Comparison of ENCODE assay signal across 2 cellular contexts in genomic region chr3:169901453-169901852, GRCh38.
TF ChIP-seq lines count a peak whose summit lies in the region.

No MANE protein-coding gene starts in this region.

TF ChIP-seq in HepG2, 621 proteins besides CTCF, POLR2A, EP300 and RAD21 (continued from another document):
- TF ChIP-seq, protein P1, sequence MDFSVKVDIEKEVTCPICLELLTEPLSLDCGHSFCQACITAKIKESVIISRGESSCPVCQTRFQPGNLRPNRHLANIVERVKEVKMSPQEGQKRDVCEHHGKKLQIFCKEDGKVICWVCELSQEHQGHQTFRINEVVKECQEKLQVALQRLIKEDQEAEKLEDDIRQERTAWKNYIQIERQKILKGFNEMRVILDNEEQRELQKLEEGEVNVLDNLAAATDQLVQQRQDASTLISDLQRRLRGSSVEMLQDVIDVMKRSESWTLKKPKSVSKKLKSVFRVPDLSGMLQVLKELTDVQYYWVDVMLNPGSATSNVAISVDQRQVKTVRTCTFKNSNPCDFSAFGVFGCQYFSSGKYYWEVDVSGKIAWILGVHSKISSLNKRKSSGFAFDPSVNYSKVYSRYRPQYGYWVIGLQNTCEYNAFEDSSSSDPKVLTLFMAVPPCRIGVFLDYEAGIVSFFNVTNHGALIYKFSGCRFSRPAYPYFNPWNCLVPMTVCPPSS (IDR thresholded peaks at IDR 0.05): no peak
TF ChIP-seq in HepG2: peak in this region for 1.

TF ChIP-seq in WTC11, 78 proteins besides CTCF, POLR2A, EP300 and RAD21 (continued from another document):
- TF ChIP-seq, protein P2, sequence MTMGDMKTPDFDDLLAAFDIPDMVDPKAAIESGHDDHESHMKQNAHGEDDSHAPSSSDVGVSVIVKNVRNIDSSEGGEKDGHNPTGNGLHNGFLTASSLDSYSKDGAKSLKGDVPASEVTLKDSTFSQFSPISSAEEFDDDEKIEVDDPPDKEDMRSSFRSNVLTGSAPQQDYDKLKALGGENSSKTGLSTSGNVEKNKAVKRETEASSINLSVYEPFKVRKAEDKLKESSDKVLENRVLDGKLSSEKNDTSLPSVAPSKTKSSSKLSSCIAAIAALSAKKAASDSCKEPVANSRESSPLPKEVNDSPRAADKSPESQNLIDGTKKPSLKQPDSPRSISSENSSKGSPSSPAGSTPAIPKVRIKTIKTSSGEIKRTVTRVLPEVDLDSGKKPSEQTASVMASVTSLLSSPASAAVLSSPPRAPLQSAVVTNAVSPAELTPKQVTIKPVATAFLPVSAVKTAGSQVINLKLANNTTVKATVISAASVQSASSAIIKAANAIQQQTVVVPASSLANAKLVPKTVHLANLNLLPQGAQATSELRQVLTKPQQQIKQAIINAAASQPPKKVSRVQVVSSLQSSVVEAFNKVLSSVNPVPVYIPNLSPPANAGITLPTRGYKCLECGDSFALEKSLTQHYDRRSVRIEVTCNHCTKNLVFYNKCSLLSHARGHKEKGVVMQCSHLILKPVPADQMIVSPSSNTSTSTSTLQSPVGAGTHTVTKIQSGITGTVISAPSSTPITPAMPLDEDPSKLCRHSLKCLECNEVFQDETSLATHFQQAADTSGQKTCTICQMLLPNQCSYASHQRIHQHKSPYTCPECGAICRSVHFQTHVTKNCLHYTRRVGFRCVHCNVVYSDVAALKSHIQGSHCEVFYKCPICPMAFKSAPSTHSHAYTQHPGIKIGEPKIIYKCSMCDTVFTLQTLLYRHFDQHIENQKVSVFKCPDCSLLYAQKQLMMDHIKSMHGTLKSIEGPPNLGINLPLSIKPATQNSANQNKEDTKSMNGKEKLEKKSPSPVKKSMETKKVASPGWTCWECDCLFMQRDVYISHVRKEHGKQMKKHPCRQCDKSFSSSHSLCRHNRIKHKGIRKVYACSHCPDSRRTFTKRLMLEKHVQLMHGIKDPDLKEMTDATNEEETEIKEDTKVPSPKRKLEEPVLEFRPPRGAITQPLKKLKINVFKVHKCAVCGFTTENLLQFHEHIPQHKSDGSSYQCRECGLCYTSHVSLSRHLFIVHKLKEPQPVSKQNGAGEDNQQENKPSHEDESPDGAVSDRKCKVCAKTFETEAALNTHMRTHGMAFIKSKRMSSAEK (CRISPR knock-in tag; IDR thresholded peaks at IDR 0.05; ENCODE audit: borderline replicate concordance): no peak
